Comparison of ENCODE assay signal across 1 cellular context in the genomic region with DNA sequence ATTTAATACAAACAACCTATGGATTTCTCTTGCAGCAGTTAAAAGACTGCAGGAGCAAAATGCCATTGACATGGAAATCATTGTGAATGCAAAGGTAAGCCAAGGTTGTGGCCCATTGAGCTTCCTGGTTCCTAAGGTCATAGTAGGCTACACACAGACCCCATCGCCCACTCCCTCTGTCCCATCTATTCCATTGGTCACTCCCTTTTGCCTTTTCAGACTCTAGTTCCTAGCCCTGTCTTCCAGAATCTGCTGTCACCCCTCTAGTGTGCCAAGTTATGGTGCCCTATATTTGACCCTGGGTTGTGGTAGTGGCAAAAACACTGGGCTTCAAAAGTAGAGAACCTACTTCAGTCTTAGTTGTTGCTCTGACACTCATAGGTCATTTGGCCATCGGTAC.
TF ChIP-seq lines count a peak whose summit lies in the region.

No MANE protein-coding gene starts in this region.

TF ChIP-seq in HepG2, 621 proteins besides CTCF, POLR2A, EP300 and RAD21:
- TF ChIP-seq ZNF792 (CRISPR knock-in tag; IDR thresholded peaks at IDR 0.05) (no peak), NFIC (IDR thresholded peaks at IDR 0.05; ENCODE audit: low read length) (no peak), CBX1 (IDR thresholded peaks at IDR 0.05; ENCODE audit: low read depth) (no peak), POLR2G (IDR thresholded peaks at IDR 0.05; ENCODE audit: low read depth, low read length) (peak; percentile 44; the same call in 1 of the 2 replicates), ZNF350 (CRISPR knock-in tag; IDR thresholded peaks at IDR 0.05; ENCODE audit: borderline replicate concordance, low read depth) (no peak), ZC3H13 (CRISPR knock-in tag; IDR thresholded peaks at IDR 0.05) (no peak), DPF2 (CRISPR knock-in tag; IDR thresholded peaks at IDR 0.05; ENCODE audit: borderline replicate concordance, low read depth) (no peak), JUNB (CRISPR knock-in tag; IDR thresholded peaks at IDR 0.05; ENCODE audit: borderline replicate concordance) (0 out of 2 replicates have a peak, but pooled peaks have one; percentile 11), ZNF33A (CRISPR knock-in tag; IDR thresholded peaks at IDR 0.05; ENCODE audit: borderline replicate concordance) (no peak), LCORL (IDR thresholded peaks at IDR 0.05) (no peak), LCORL (CRISPR knock-in tag; IDR thresholded peaks at IDR 0.05) (no peak), SUZ12 (IDR thresholded peaks at IDR 0.05; ENCODE audit: low read depth, low read length) (no peak), ZNF879 (CRISPR knock-in tag; IDR thresholded peaks at IDR 0.05) (no peak), RBM22 (optimal IDR thresholded peaks at IDR 0.05; ENCODE audit: low read length) (peak; percentile 95), CAMTA2 (CRISPR knock-in tag; IDR thresholded peaks at IDR 0.05; ENCODE audit: borderline replicate concordance) (no peak)
- TF ChIP-seq, protein P1, sequence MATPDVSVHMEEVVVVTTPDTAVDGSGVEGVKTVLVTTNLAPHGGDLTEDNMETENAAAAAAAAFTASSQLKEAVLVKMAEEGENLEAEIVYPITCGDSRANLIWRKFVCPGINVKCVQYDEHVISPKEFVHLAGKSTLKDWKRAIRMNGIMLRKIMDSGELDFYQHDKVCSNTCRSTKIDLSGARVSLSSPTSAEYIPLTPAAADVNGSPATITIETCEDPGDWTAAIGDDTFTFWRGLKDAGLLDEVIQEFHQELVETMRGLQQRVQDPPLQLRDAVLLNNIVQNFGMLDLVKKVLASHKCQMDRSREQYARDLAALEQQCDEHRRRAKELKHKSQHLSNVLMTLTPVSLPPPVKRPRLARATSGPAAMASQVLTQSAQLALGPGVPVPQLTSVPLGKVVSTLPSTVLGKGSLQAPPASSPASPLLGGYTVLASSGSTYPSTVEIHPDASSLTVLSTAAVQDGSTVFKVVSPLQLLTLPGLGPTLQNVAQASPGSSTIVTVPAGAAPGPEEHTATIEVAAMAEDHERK (CRISPR knock-in tag; IDR thresholded peaks at IDR 0.05; ENCODE audit: low read depth), result no peak
- TF ChIP-seq, protein P2, sequence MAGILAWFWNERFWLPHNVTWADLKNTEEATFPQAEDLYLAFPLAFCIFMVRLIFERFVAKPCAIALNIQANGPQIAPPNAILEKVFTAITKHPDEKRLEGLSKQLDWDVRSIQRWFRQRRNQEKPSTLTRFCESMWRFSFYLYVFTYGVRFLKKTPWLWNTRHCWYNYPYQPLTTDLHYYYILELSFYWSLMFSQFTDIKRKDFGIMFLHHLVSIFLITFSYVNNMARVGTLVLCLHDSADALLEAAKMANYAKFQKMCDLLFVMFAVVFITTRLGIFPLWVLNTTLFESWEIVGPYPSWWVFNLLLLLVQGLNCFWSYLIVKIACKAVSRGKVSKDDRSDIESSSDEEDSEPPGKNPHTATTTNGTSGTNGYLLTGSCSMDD (CRISPR knock-in tag; IDR thresholded peaks at IDR 0.05), result no peak
- TF ChIP-seq, protein P3, sequence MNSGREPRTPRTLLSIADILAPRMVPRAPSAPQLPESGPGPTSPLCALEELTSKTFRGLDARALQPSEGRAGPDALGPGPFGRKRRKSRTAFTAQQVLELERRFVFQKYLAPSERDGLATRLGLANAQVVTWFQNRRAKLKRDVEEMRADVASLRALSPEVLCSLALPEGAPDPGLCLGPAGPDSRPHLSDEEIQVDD (CRISPR knock-in tag; IDR thresholded peaks at IDR 0.05; ENCODE audit: borderline replicate concordance), result no peak
